Comparison of ENCODE assay signal across 8 cellular contexts in the genomic region with DNA sequence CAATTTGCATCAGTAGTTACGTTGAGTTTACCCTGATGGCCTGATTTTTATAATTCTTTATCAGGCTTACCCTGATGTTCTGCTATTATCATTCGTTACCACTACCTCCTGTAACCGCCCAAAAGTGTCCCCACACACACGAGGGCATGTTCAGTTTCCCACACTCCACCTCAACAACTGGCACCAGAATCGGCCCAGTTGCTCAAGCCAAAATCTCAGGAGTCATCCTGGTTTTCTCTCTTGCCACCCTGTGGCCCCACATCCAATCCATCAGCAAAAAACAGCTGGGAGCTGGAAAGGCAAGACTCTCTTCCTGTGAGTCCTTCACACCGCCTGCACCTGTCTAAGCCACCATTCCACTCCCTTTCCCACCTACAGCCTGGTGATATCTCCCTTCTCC.
DNase-seq lines count a peak whose midpoint lies in the region; ATAC-seq and TF ChIP-seq lines count a peak whose summit lies in the region.

No MANE protein-coding gene starts in this region.

- DNase-seq in dorsolateral prefrontal cortex (peak in 1 of 10 donors; percentile 10), nephron progenitor cell (no peak), anterior cingulate cortex (lab: John Stamatoyannopoulos, UW) (no peak), SW 1271 (lab: John Stamatoyannopoulos, UW) (no peak), COLO668 (lab: John Stamatoyannopoulos, UW; ENCODE audit: unreplicated experiment) (no peak)

- TF ChIP-seq CTCF in dorsolateral prefrontal cortex (IDR thresholded peaks at IDR 0.05 in 54 of 56, conservative IDR thresholded peaks at IDR 0.05 in 2 of 56; ENCODE audit: low read depth in 1 of 56, partially characterized antibody in 56 of 56) (no peak), nephron progenitor cell (IDR thresholded peaks at IDR 0.05) (no peak)

- peaks cover 15% of the 10 kb centered on the region for H3K4me1 ChIP-seq in BLaER1

- 0 out of 2 replicates have a peak overlapping the region, but pooled peaks have one; percentile 68 for H3K9ac ChIP-seq in BLaER1

- H3K27me3 ChIP-seq in BLaER1 (no peaks in the 10 kb centered on the region), dorsolateral prefrontal cortex (no peaks in the 10 kb centered on the region)

- no peaks in the 10 kb centered on the region for H3K36me3 ChIP-seq in BLaER1

- no peaks in the 10 kb centered on the region for H3K9me3 Mint-ChIP-seq in IgD-negative memory B cell
- no peaks in the 10 kb centered on the region for H3K9me3 Mint-ChIP-seq in nephron progenitor cell

- H3K27ac ChIP-seq in BLaER1 (peak overlapping the region; percentile 76; the same call in 1 of the 2 replicates), dorsolateral prefrontal cortex (peak overlapping the region in 54 of 59 donors; percentile 63 to 96 (median 86))

- peak overlapping the region; percentile 83 for H3K4me2 ChIP-seq in BLaER1

- no peak for ATAC-seq in GM21825 (IDR thresholded peaks at IDR 0.05; ENCODE audit: unreplicated experiment)

- H3K9me3 ChIP-seq in BLaER1: no peaks in the 10 kb centered on the region

- intact Hi-C loops in dorsolateral prefrontal cortex (cut with DNase I): loop anchor here (5.0 to 10.0 kb wide), 3 partner anchors 51 to 1552 kb away; a partner anchor contains a TSS

- H3K27ac Mint-ChIP-seq in IgD-negative memory B cell (no peak overlapping the region), nephron progenitor cell (no peak overlapping the region)

- H3K4me3 ChIP-seq in BLaER1 (peak overlapping the region; percentile 70), dorsolateral prefrontal cortex (peak overlapping the region in 57 of 59 donors; percentile 64 to 95 (median 78))

- H4K20me1 ChIP-seq in BLaER1: no peaks in the 10 kb centered on the region

- peak overlapping the region; percentile 41 to 100 (median 82) for H3K4me3 Mint-ChIP-seq in IgD-negative memory B cell
- peak overlapping the region; percentile 97 for H3K4me3 Mint-ChIP-seq in nephron progenitor cell

- H3K4me1 Mint-ChIP-seq in IgD-negative memory B cell (peaks cover 0 to 10% (median 6%) of the 10 kb centered on the region in 3 donors), nephron progenitor cell (peaks cover 9% of the 10 kb centered on the region)

- peaks cover 2% of the 10 kb centered on the region for H3K36me3 Mint-ChIP-seq in IgD-negative memory B cell
- H3K36me3 Mint-ChIP-seq in nephron progenitor cell (ENCODE audit: low read depth): no peaks in the 10 kb centered on the region

- H3K27me3 Mint-ChIP-seq in IgD-negative memory B cell (no peaks in the 10 kb centered on the region), nephron progenitor cell (ENCODE audit: low read depth, poor library complexity) (peaks cover 32% of the 10 kb centered on the region)
